7 cellular contexts compared by ENCODE assay signal in the genomic region with DNA sequence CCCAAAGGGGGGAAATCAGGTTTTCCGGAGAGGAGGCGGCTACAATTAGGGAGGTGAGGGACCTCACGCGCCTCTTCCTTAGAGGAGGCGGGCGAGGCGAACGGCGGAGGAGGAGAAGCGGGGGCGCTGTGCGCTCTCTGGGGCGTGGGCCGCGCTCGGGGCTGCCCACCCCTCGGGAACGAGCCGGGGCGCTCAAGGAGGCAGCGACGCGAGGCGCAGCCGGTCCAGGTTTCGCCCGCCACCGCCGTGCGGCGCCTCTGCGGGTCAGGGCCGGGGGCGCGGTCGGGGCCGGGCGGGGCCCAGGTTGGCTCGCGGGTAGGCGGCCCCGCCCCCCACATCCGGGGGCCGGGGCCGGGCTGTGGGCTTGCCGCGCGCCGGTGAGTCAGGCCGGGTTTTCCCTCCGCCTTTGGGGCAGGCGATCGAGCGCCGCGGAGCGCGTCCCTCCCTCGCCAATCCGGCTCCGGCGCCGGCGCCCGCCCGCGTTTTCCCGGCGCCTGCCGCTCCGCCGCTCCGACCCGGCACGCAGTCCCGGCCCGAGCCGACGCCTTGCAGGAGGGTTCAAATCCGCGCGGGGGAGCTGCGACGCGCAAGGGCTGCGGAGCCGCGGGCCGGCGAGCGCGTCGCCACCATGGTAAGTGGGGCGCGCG.
DNase-seq lines count a peak whose midpoint lies in the region; ATAC-seq and TF ChIP-seq lines count a peak whose summit lies in the region.

Gene N4BP3 (plus strand): TSS at position 392 of the 647 bp plus-strand sequence. CDS start 6,052 bp downstream, outside the sequence.

- DNase-seq in HFF-Myc (ENCODE audit: extremely low read depth, low read depth): no peak
- DNase-seq in NCI-H1105 treated with DMSO at 0.1 percent for 48 hours (lab: John Stamatoyannopoulos, UW): peak; percentile 37
- peak; percentile 74 to 80 for DNase-seq in activated CD4-positive, alpha-beta T cell treated with anti-CD3 and anti-CD28 coated beads, Interleukin-2, amount 50 U/mL, for 4 hours
- peak; percentile 67 for DNase-seq in effector CD4-positive, alpha-beta T cell

- no peaks in the 10 kb centered on the region for H3K36me3 ChIP-seq in muscle layer of duodenum (ENCODE audit: control insufficient read depth in 1 of 2, insufficient read depth in 2 of 2, low read length in 2 of 2)

- no peaks in the 10 kb centered on the region for H3K27me3 Mint-ChIP-seq in stimulated activated memory B cell treated with anti-CD40 and anti-IgM and Interleukin-4, amounts not matched to agents 10 μg/mL and 1 μg/mL and 100 μg/mL, for 72 hours

- peak within 1 kb of the TSS; percentile 96 for H3K27ac Mint-ChIP-seq in stimulated activated memory B cell treated with anti-CD40 and anti-IgM and Interleukin-4, amounts not matched to agents 10 μg/mL and 1 μg/mL and 100 μg/mL, for 72 hours

- no peak within 1 kb of the TSS for H3K27ac ChIP-seq in muscle layer of duodenum (ENCODE audit: low read length)

- peak within 1 kb of the TSS; percentile 98 for H3K4me3 Mint-ChIP-seq in stimulated activated memory B cell treated with anti-CD40 and anti-IgM and Interleukin-4, amounts not matched to agents 10 μg/mL and 1 μg/mL and 100 μg/mL, for 72 hours

- H3K9me3 ChIP-seq in muscle layer of duodenum (ENCODE audit: control insufficient read depth in 1 of 2, low read length in 2 of 2): peaks cover 0 to 2% of the 10 kb centered on the region in 2 donors

- no peaks in the 10 kb centered on the region for H3K9me3 Mint-ChIP-seq in stimulated activated memory B cell treated with anti-CD40 and anti-IgM and Interleukin-4, amounts not matched to agents 10 μg/mL and 1 μg/mL and 100 μg/mL, for 72 hours

- peaks cover 73% of the 10 kb centered on the region for H3K4me1 Mint-ChIP-seq in stimulated activated memory B cell treated with anti-CD40 and anti-IgM and Interleukin-4, amounts not matched to agents 10 μg/mL and 1 μg/mL and 100 μg/mL, for 72 hours

- peaks cover 36% of the 10 kb centered on the region for H3K27me3 ChIP-seq in muscle layer of duodenum (ENCODE audit: low read depth, low read length)

- ATAC-seq in GM18498 (IDR thresholded peaks at IDR 0.05; ENCODE audit: unreplicated experiment): peak; percentile 73
- ATAC-seq in stimulated activated memory B cell treated with anti-CD40 and anti-IgM and Interleukin-4, amounts not matched to agents 10 μg/mL and 1 μg/mL and 100 μg/mL, for 72 hours: peak; percentile 71

- peaks cover 0 to 15% of the 10 kb centered on the region in 2 donors for H3K4me1 ChIP-seq in muscle layer of duodenum (ENCODE audit: control insufficient read depth in 1 of 2, insufficient read depth in 2 of 2, low read length in 2 of 2)

- peaks cover 5% of the 10 kb centered on the region for H3K36me3 Mint-ChIP-seq in stimulated activated memory B cell treated with anti-CD40 and anti-IgM and Interleukin-4, amounts not matched to agents 10 μg/mL and 1 μg/mL and 100 μg/mL, for 72 hours

- TF ChIP-seq CTCF in HFF-Myc (IDR thresholded peaks at IDR 0.05; ENCODE audit: low read depth, low read length, missing control alignments): no peak

- H3K4me3 ChIP-seq in HFF-Myc (replicated peaks; ENCODE audit: low read depth, low read length) (peak within 1 kb of the TSS; percentile 46), muscle layer of duodenum (ENCODE audit: low read depth in 1 of 2, low read length in 2 of 2) (peak within 1 kb of the TSS; percentile 11 to 55)
